1 cellular context compared by ENCODE assay signal in genomic region chr2:110829413-110830146, GRCh38.
TF ChIP-seq lines count a peak whose summit lies in the region.

No MANE protein-coding gene starts in this region.

TF ChIP-seq in WTC11, 78 proteins besides CTCF, POLR2A, EP300 and RAD21 (continued from another document):
- no peak for TF ChIP-seq ZNF425 (CRISPR knock-in tag; conservative IDR thresholded peaks at IDR 0.05)
- TF ChIP-seq ARID4B (CRISPR knock-in tag; IDR thresholded peaks at IDR 0.05; ENCODE audit: borderline replicate concordance), result no peak
- TF ChIP-seq PREB (CRISPR knock-in tag; IDR thresholded peaks at IDR 0.05; ENCODE audit: borderline replicate concordance), result no peak
- TF ChIP-seq HMGA2 (CRISPR knock-in tag; IDR thresholded peaks at IDR 0.05), result no peak
- TF ChIP-seq ATF6 (CRISPR knock-in tag; IDR thresholded peaks at IDR 0.05), result no peak
- TF ChIP-seq ZNF423 (CRISPR knock-in tag; IDR thresholded peaks at IDR 0.05), result no peak
- TF ChIP-seq JUN (CRISPR knock-in tag; IDR thresholded peaks at IDR 0.05), result no peak
- no peak for TF ChIP-seq NFE2L1 (CRISPR knock-in tag; IDR thresholded peaks at IDR 0.05)
- TF ChIP-seq RORB (CRISPR knock-in tag; IDR thresholded peaks at IDR 0.05), result no peak
